ENCODE assay signal across 11 cellular contexts in genomic region chr6:57216235-57217101, GRCh38. TPM values are rescaled to one million over a fixed set of nuclear protein-coding genes. Genes with fewer than 3 reads are reported as not detected.
DNase-seq lines count a peak whose midpoint lies in the region; TF ChIP-seq lines count a peak whose summit lies in the region.
"Had no signal": no experiment of that assay in that cellular context is flagged by ENCODE, and none has a peak within 500 bp of the region (broad histone marks: within the 10 kb centered on the region; RNA-seq: fewer than 3 reads in every experiment).

No MANE protein-coding gene starts in this region.

- H3K9ac ChIP-seq in OCI-LY3 (ENCODE audit: low read length): no peak overlapping the region
- H3K9ac ChIP-seq in fibroblast of lung (ENCODE audit: insufficient read depth, low read length): no peak overlapping the region

- H4K20me1 ChIP-seq in OCI-LY3 (ENCODE audit: insufficient read depth, low read length) (0 out of 2 replicates have a peak, but pooled peaks cover 3% of the 10 kb centered on the region), fibroblast of lung (ENCODE audit: control insufficient read depth, extremely low read depth, insufficient read depth, low read length) (no peaks in the 10 kb centered on the region)

- TF ChIP-seq CTCF in OCI-LY3 (IDR thresholded peaks at IDR 0.05; ENCODE audit: low read depth, low read length): no peak
- TF ChIP-seq CTCF in fibroblast of lung (conservative IDR thresholded peaks at IDR 0.05 in 1 of 2, IDR thresholded peaks at IDR 0.05 in 1 of 2; ENCODE audit: low read depth in 1 of 2, low read length in 2 of 2): peak; percentile 5 to 7

- peaks cover 8% of the 10 kb centered on the region for H3K36me3 Mint-ChIP-seq in activated CD4-positive, alpha-beta memory T cell treated with anti-CD3 and anti-CD28 coated beads, Interleukin-2, amount 10 ng/mL, durations not matched to agents 7 days and 5 days (ENCODE audit: low read depth)
- H3K36me3 Mint-ChIP-seq: activated CD4-positive, alpha-beta memory T cell treated with anti-CD3 and anti-CD28 coated beads for 36 hours had no signal

- H3K27ac Mint-ChIP-seq in activated CD4-positive, alpha-beta memory T cell treated with anti-CD3 and anti-CD28 coated beads, Interleukin-2, amount 10 ng/mL, durations not matched to agents 7 days and 5 days: no peak overlapping the region
- H3K27ac Mint-ChIP-seq: activated CD4-positive, alpha-beta memory T cell treated with anti-CD3 and anti-CD28 coated beads for 36 hours had no signal

- H3K4me3 Mint-ChIP-seq in activated CD4-positive, alpha-beta memory T cell treated with anti-CD3 and anti-CD28 coated beads, Interleukin-2, amount 10 ng/mL, durations not matched to agents 7 days and 5 days: no peak overlapping the region
- H3K4me3 Mint-ChIP-seq: activated CD4-positive, alpha-beta memory T cell treated with anti-CD3 and anti-CD28 coated beads for 36 hours had no signal

- peaks cover 5% of the 10 kb centered on the region for H3K9me3 Mint-ChIP-seq in activated CD4-positive, alpha-beta memory T cell treated with anti-CD3 and anti-CD28 coated beads, Interleukin-2, amount 10 ng/mL, durations not matched to agents 7 days and 5 days

- POLR2A ChIA-PET in activated CD4-positive, alpha-beta memory T cell treated with anti-CD3 and anti-CD28 coated beads, Interleukin-2, amount 10 ng/mL, durations not matched to agents 7 days and 5 days (lab: Charles Lee): no interaction called here

- peak; percentile 22 for DNase-seq in GM04503 (ENCODE audit: low read depth)
- DNase-seq in fibroblast of lung (ENCODE audit: low read depth in 2 of 2): peak; percentile 81 to 83
- DNase-seq in putamen (ENCODE audit: low spot score): peak; percentile 15
- no peak for DNase-seq in MV-4-11 (lab: John Stamatoyannopoulos, UW)
- no peak for DNase-seq in NCI-H2196 treated with DMSO at 0.1 percent for 48 hours (lab: John Stamatoyannopoulos, UW; ENCODE audit: unreplicated experiment)
- no peak for DNase-seq in activated CD4-positive, alpha-beta memory T cell treated with anti-CD3 and anti-CD28 coated beads, Interleukin-2, amount 10 ng/mL, durations not matched to agents 7 days and 5 days
- DNase-seq: activated CD4-positive, alpha-beta memory T cell treated with anti-CD3 and anti-CD28 coated beads for 36 hours; mesenchymal stem cell had no signal

- H3K27me3 Mint-ChIP-seq in activated CD4-positive, alpha-beta memory T cell treated with anti-CD3 and anti-CD28 coated beads, Interleukin-2, amount 10 ng/mL, durations not matched to agents 7 days and 5 days: peaks cover 1% of the 10 kb centered on the region

- CTCF ChIA-PET in activated CD4-positive, alpha-beta memory T cell treated with anti-CD3 and anti-CD28 coated beads, Interleukin-2, amount 10 ng/mL, durations not matched to agents 7 days and 5 days (lab: Charles Lee): interaction anchor here (0.7 kb wide), 1 partner anchor 50 kb away, joined by 4 read pairs; no protein-coding TSS in a partner anchor

- H3K4me1 ChIP-seq in OCI-LY3 (ENCODE audit: low read length): peaks cover 16% of the 10 kb centered on the region
- H3K4me1 ChIP-seq in fibroblast of lung (ENCODE audit: control insufficient read depth, extremely low read depth, insufficient read depth, low read length): no peaks in the 10 kb centered on the region

- H2AFZ ChIP-seq in OCI-LY3 (ENCODE audit: low read depth, low read length) (no peak overlapping the region), fibroblast of lung (ENCODE audit: low read length) (no peak overlapping the region)

- H3K27me3 ChIP-seq in OCI-LY3 (ENCODE audit: low read depth, low read length): no peaks in the 10 kb centered on the region
- H3K27me3 ChIP-seq in fibroblast of lung (ENCODE audit: control insufficient read depth, insufficient read depth, low read length): no peaks in the 10 kb centered on the region
- H3K27me3 ChIP-seq: SJSA1 had no signal

- H3K27ac ChIP-seq in OCI-LY3 (ENCODE audit: low read length) (no peak overlapping the region), fibroblast of lung (ENCODE audit: insufficient read depth, low read length) (no peak overlapping the region)
- H3K27ac ChIP-seq: SJSA1 had no signal

- H3K4me2 ChIP-seq in OCI-LY3 (ENCODE audit: low read length) (peak overlapping the region; percentile 19; the same call in 1 of the 2 replicates), fibroblast of lung (ENCODE audit: extremely low read depth, insufficient read depth, low read length) (peak overlapping the region; percentile 40)
- H3K4me2 ChIP-seq: smooth muscle cell had no signal

- H3K4me3 ChIP-seq in OCI-LY3 (ENCODE audit: low read length) (no peak overlapping the region), fibroblast of lung (replicated peaks in 1 of 4; ENCODE audit: control extremely low read depth in 1 of 4, insufficient read depth in 1 of 4, low read depth in 3 of 4, low read length in 4 of 4) (no peak overlapping the region)
- H3K4me3 ChIP-seq: SJSA1, smooth muscle cell had no signal

- H3K79me2 ChIP-seq in OCI-LY3 (ENCODE audit: low read length) (peaks cover 96% of the 10 kb centered on the region), fibroblast of lung (ENCODE audit: control insufficient read depth, insufficient read depth, low read length) (peaks cover 94% of the 10 kb centered on the region)

- peaks cover 4% of the 10 kb centered on the region for H3K36me3 ChIP-seq in OCI-LY3 (replicated peaks; ENCODE audit: low read depth, low read length)
- H3K36me3 ChIP-seq in fibroblast of lung (ENCODE audit: control insufficient read depth, insufficient read depth, low read length): no peaks in the 10 kb centered on the region

- peaks cover 36% of the 10 kb centered on the region for H3K4me1 Mint-ChIP-seq in activated CD4-positive, alpha-beta memory T cell treated with anti-CD3 and anti-CD28 coated beads, Interleukin-2, amount 10 ng/mL, durations not matched to agents 7 days and 5 days

- peaks cover 5% of the 10 kb centered on the region; the same call in 1 of the 2 replicates for H3K9me3 ChIP-seq in OCI-LY3 (ENCODE audit: insufficient read depth, low read length)
- H3K9me3 ChIP-seq in fibroblast of lung (ENCODE audit: control insufficient read depth, insufficient read depth, low read depth, low read length): no peaks in the 10 kb centered on the region
- H3K9me3 ChIP-seq: SJSA1 had no signal

RNA-seq across cellular contexts. Expression of gene RAB23, which starts 5.6 kb away (rescaled TPM):
- total RNA-seq in fibroblast of lung: 50.8 and 68.0 TPM in 2 replicates
- polyA plus RNA-seq in fibroblast of lung: 41.4 and 61.2 TPM in 2 replicates
- polyA plus RNA-seq in fibroblast of lung (2012): 30.2 and 37.7 TPM in 2 replicates
- polyA minus RNA-seq in fibroblast of lung (ENCODE audit: low replicate concordance): 13.5 and 19.3 TPM in 2 replicates
- total RNA-seq in activated CD4-positive, alpha-beta memory T cell treated with anti-CD3 and anti-CD28 coated beads, Interleukin-2, amount 10 ng/mL, durations not matched to agents 7 days and 5 days: 1 to 10 TPM; 3.0 to 3.5 TPM

RNA-seq across cellular contexts. Expression of gene BAG2, which starts 44.3 kb away (rescaled TPM):
- 22.1 and 31.5 TPM in 2 replicates for total RNA-seq in fibroblast of lung
- 21.1 and 27.3 TPM in 2 replicates for polyA plus RNA-seq in fibroblast of lung
- polyA plus RNA-seq in fibroblast of lung (2012): 15.0 and 20.4 TPM in 2 replicates
- polyA minus RNA-seq in fibroblast of lung (ENCODE audit: low replicate concordance): 2.5 and 3.5 TPM in 2 replicates
- total RNA-seq in activated CD4-positive, alpha-beta memory T cell treated with anti-CD3 and anti-CD28 coated beads, Interleukin-2, amount 10 ng/mL, durations not matched to agents 7 days and 5 days: 1 to 10 TPM; 5.7 to 5.8 TPM

Comparison
In these comparisons a context has a peak if more than half of its experiments do, and no peak if none do; other contexts are left out.
1. DNase-seq: peak in GM04503 (single experiment), fibroblast of lung (2 of 2) and putamen (single experiment); none in MV-4-11 (single experiment), NCI-H2196 treated with DMSO at 0.1 percent for 48 hours (single experiment) and activated CD4-positive, alpha-beta memory T cell treated with anti-CD3 and anti-CD28 coated beads, Interleukin-2, amount 10 ng/mL, durations not matched to agents 7 days and 5 days (single experiment).
2. RNA of gene RAB23, which starts 5.6 kb away (total RNA-seq): 50.8 to 68.0 TPM in fibroblast of lung; 3.0 to 3.5 TPM in activated CD4-positive, alpha-beta memory T cell treated with anti-CD3 and anti-CD28 coated beads, Interleukin-2, amount 10 ng/mL, durations not matched to agents 7 days and 5 days; every median in the first group is over 10 times any median in the second.